In genomic region chr21:35401476-35401875, GRCh38 we compare ENCODE assay signal across 1 cellular context.
TF ChIP-seq lines count a peak whose summit lies in the region.

No MANE protein-coding gene starts in this region.

TF ChIP-seq in SK-N-SH, 30 proteins besides CTCF, POLR2A, EP300 and RAD21:
- TF ChIP-seq REST (IDR thresholded peaks at IDR 0.05; ENCODE audit: low read depth, low read length) = no peak
- no peak for TF ChIP-seq USF1 (IDR thresholded peaks at IDR 0.05; ENCODE audit: borderline replicate concordance, low read depth)
- 0 out of 2 replicates have a peak, but pooled peaks have one; percentile 21 for TF ChIP-seq JUND (IDR thresholded peaks at IDR 0.05)
- TF ChIP-seq MAX (IDR thresholded peaks at IDR 0.05; ENCODE audit: low read depth) = no peak
- no peak for TF ChIP-seq SMC3 (IDR thresholded peaks at IDR 0.05; ENCODE audit: low read depth, low read length)
